ENCODE assay signal across 11 cellular contexts in the genomic region with DNA sequence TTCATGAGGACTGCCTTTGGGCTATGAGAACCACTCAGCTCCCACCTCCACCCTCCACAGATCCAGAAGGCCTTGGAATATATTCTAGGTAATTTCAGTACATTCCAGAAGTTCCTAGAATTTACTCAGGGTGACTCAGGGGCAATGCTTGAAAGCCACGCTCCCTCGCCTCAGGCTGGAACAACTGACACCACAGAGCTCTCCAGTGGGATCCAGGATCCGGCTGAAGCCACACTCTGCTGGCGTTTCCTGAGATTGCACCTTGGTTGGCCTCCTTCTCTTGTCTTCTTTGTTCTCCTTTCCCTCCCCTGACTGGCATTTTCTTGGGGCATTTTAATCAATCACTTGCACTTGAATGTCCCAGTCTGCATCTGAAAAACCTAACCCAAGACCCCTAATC.
A peak's percentile ranks its signal among the peaks of the same experiment; 100 is the strongest.
DNase-seq lines count a peak whose midpoint lies in the region; ATAC-seq, FAIRE-seq and TF ChIP-seq lines count a peak whose summit lies in the region.
"Had no signal": no experiment of that assay in that cellular context is flagged by ENCODE, and none has a peak within 500 bp of the region (broad histone marks: within the 10 kb centered on the region; RNA-seq: fewer than 3 reads in every experiment).

No MANE protein-coding gene starts in this region.

- TF ChIP-seq RAD21 in Ishikawa (IDR thresholded peaks at IDR 0.05; ENCODE audit: low read depth): peak; percentile 42; the same call in 1 of the 2 replicates

- H3K36me3 ChIP-seq in bronchial epithelial cell (ENCODE audit: control insufficient read depth, insufficient read depth, low read length) (no peaks in the 10 kb centered on the region), lower lobe of right lung (no peaks in the 10 kb centered on the region)

- H3K27me3 ChIP-seq in bronchial epithelial cell (ENCODE audit: control insufficient read depth, insufficient read depth, low read length): no peaks in the 10 kb centered on the region
- H3K27me3 ChIP-seq in lower lobe of right lung (ENCODE audit: low read depth): no peaks in the 10 kb centered on the region

- TF ChIP-seq CTCF in AG10803 (conservative IDR thresholded peaks at IDR 0.05; ENCODE audit: low read length) (peak; percentile 79), bronchial epithelial cell (IDR thresholded peaks at IDR 0.05; ENCODE audit: insufficient read depth, low read length, severe bottlenecking) (peak; percentile 54), lower lobe of right lung (IDR thresholded peaks at IDR 0.05) (no peak), GM20000 (IDR thresholded peaks at IDR 0.05; ENCODE audit: extremely low read depth, missing control alignments) (no peak)

- no peaks in the 10 kb centered on the region for H3K4me1 ChIP-seq in lower lobe of right lung

- H3K27ac ChIP-seq in lower lobe of right lung: no peak overlapping the region

- intact Hi-C loops in lower lobe of right lung (cut with DNase I): no loop called here

- FAIRE-seq in bronchial epithelial cell (lab: Jason Lieb, UNC): no peak

- no peaks in the 10 kb centered on the region for H3K9me3 ChIP-seq in lower lobe of right lung

- ATAC-seq in lower lobe of right lung: peak; percentile 35 to 59
- no peak for ATAC-seq in HG03520 (IDR thresholded peaks at IDR 0.05; ENCODE audit: unreplicated experiment)
- ATAC-seq in HG03025 (IDR thresholded peaks at IDR 0.05; ENCODE audit: low FRiP score, unreplicated experiment): no peak

- peak; percentile 94 for DNase-seq in AG10803 (ENCODE audit: low read depth)
- peak; percentile 84 for DNase-seq in bronchial epithelial cell (ENCODE audit: low read depth)
- no peak for DNase-seq in lower lobe of right lung
- no peak for DNase-seq in DMS153 (lab: John Stamatoyannopoulos, UW)
- DNase-seq in GM20000 (ENCODE audit: low spot score): no peak
- DNase-seq: left cardiac atrium, NCI-H2171 treated with DMSO at 0.1 percent for 48 hours, substantia nigra had no signal

- H3K4me3 ChIP-seq in AG10803 (ENCODE audit: low read length): no peak overlapping the region
- no peak overlapping the region for H3K4me3 ChIP-seq in bronchial epithelial cell (ENCODE audit: low read depth, low read length)
- H3K4me3 ChIP-seq in lower lobe of right lung: no peak overlapping the region

- no peak for TF ChIP-seq EP300 in Ishikawa (IDR thresholded peaks at IDR 0.05; ENCODE audit: borderline replicate concordance)

TF ChIP-seq in Ishikawa, 13 proteins besides CTCF, POLR2A, EP300 and RAD21:
- TF ChIP-seq TCF12 (IDR thresholded peaks at IDR 0.05; ENCODE audit: low read depth) (no peak), FOXM1 (IDR thresholded peaks at IDR 0.05; ENCODE audit: borderline replicate concordance, low read depth) (no peak), TEAD4 (IDR thresholded peaks at IDR 0.05) (peak; percentile 84), YY1 (IDR thresholded peaks at IDR 0.05; ENCODE audit: low read depth) (no peak), TAF1 (IDR thresholded peaks at IDR 0.05; ENCODE audit: low read depth) (no peak), CEBPB (IDR thresholded peaks at IDR 0.05) (no peak)
- TF ChIP-seq, protein P1, sequence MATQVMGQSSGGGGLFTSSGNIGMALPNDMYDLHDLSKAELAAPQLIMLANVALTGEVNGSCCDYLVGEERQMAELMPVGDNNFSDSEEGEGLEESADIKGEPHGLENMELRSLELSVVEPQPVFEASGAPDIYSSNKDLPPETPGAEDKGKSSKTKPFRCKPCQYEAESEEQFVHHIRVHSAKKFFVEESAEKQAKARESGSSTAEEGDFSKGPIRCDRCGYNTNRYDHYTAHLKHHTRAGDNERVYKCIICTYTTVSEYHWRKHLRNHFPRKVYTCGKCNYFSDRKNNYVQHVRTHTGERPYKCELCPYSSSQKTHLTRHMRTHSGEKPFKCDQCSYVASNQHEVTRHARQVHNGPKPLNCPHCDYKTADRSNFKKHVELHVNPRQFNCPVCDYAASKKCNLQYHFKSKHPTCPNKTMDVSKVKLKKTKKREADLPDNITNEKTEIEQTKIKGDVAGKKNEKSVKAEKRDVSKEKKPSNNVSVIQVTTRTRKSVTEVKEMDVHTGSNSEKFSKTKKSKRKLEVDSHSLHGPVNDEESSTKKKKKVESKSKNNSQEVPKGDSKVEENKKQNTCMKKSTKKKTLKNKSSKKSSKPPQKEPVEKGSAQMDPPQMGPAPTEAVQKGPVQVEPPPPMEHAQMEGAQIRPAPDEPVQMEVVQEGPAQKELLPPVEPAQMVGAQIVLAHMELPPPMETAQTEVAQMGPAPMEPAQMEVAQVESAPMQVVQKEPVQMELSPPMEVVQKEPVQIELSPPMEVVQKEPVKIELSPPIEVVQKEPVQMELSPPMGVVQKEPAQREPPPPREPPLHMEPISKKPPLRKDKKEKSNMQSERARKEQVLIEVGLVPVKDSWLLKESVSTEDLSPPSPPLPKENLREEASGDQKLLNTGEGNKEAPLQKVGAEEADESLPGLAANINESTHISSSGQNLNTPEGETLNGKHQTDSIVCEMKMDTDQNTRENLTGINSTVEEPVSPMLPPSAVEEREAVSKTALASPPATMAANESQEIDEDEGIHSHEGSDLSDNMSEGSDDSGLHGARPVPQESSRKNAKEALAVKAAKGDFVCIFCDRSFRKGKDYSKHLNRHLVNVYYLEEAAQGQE (IDR thresholded peaks at IDR 0.05; ENCODE audit: low read depth): no peak
- TF ChIP-seq, protein P2, sequence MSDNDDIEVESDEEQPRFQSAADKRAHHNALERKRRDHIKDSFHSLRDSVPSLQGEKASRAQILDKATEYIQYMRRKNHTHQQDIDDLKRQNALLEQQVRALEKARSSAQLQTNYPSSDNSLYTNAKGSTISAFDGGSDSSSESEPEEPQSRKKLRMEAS (IDR thresholded peaks at IDR 0.05): 0 out of 2 replicates have a peak, but pooled peaks have one; percentile 33

Comparison
In these comparisons a context has a peak if more than half of its experiments do, and no peak if none do; other contexts are left out.
1. DNase-seq: peak in AG10803 (single experiment) and bronchial epithelial cell (single experiment); none in lower lobe of right lung (single experiment), DMS153 (single experiment) and GM20000 (single experiment).
2. CTCF ChIP-seq: peak in AG10803 (single experiment) and bronchial epithelial cell (single experiment); none in lower lobe of right lung (single experiment) and GM20000 (single experiment).
3. ATAC-seq: peak in lower lobe of right lung (2 of 2); none in HG03520 (single experiment) and HG03025 (single experiment).